Comparison of ENCODE assay signal across 8 cellular contexts in genomic region chr10:89414879-89415821, GRCh38. TPM values are rescaled to one million over a fixed set of nuclear protein-coding genes. Genes with fewer than 3 reads are reported as not detected.
DNase-seq lines count a peak whose midpoint lies in the region; ATAC-seq, FAIRE-seq and TF ChIP-seq lines count a peak whose summit lies in the region.

No MANE protein-coding gene starts in this region.

- H4K20me1 ChIP-seq in keratinocyte (ENCODE audit: control insufficient read depth, extremely low read depth, insufficient read depth, low read length) = no peaks in the 10 kb centered on the region

- dilution Hi-C loops in keratinocyte (cut with MboI; ENCODE audit: extremely low pct_ligation_motif_present, low sequenced_read_pairs) = no loop called here

- peaks cover 24% of the 10 kb centered on the region for H3K79me2 ChIP-seq in keratinocyte (ENCODE audit: control insufficient read depth, insufficient read depth, low read length)

- peak overlapping the region; percentile 96 for H3K27ac Mint-ChIP-seq in central memory CD8-positive, alpha-beta T cell (ENCODE audit: low read depth)

- peaks cover 26% of the 10 kb centered on the region for H3K36me3 Mint-ChIP-seq in central memory CD8-positive, alpha-beta T cell (ENCODE audit: insufficient read depth)

- H3K36me3 ChIP-seq in WERI-Rb-1 (peaks cover 7% of the 10 kb centered on the region), keratinocyte (ENCODE audit: control insufficient read depth in 2 of 2, extremely low read depth in 1 of 2, insufficient read depth in 2 of 2, low read length in 2 of 2) (peaks cover 2 to 4% of the 10 kb centered on the region in 2 experiments)

- H3K4me1 Mint-ChIP-seq in central memory CD8-positive, alpha-beta T cell = peaks cover 49% of the 10 kb centered on the region

- H3K9me3 ChIP-seq in WERI-Rb-1 (ENCODE audit: severe bottlenecking) = no peaks in the 10 kb centered on the region
- H3K9me3 ChIP-seq in keratinocyte (ENCODE audit: control insufficient read depth, low read depth, low read length) = no peaks in the 10 kb centered on the region

- no peak for FAIRE-seq in keratinocyte (lab: Jason Lieb, UNC)

- peak overlapping the region; percentile 92 for H3K4me2 ChIP-seq in keratinocyte (ENCODE audit: control insufficient read depth, extremely low read depth, insufficient read depth, low read depth, low read length)

- DNase-seq in Daoy (ENCODE audit: low read depth) (peak; percentile 34), HT-29 (ENCODE audit: low spot score) (peak; percentile 54), WERI-Rb-1 (peak; percentile 47), keratinocyte (ENCODE audit: low read depth, low spot score) (no peak), cortex of kidney (lab: John Stamatoyannopoulos, UW) (no peak)
- no peak for DNase-seq in central memory CD8-positive, alpha-beta T cell (ENCODE audit: low spot score in 2 of 2)
- DNase-seq in stimulated activated CD4-positive, alpha-beta T cell treated with anti-CD3 and anti-CD28 coated beads, Interleukin-12 subunit alpha, Interleukin-12 subunit beta, amount 100 ng/mL, for 4 hours = peak; percentile 29

- peak overlapping the region; percentile 93 for H2AFZ ChIP-seq in keratinocyte (ENCODE audit: control insufficient read depth, low read length)

- peak; percentile 32 for ATAC-seq in GM21423 (IDR thresholded peaks at IDR 0.05; ENCODE audit: unreplicated experiment)
- peak; percentile 42 for ATAC-seq in central memory CD8-positive, alpha-beta T cell (replicated peaks; ENCODE audit: extremely low read depth, poor library complexity, severe bottlenecking)

- TF ChIP-seq CTCF in WERI-Rb-1 (IDR thresholded peaks at IDR 0.05; ENCODE audit: low read depth, low read length) = no peak
- no peak for TF ChIP-seq CTCF in keratinocyte (optimal IDR thresholded peaks at IDR 0.05 in 1 of 3, IDR thresholded peaks at IDR 0.05 in 1 of 3, conservative IDR thresholded peaks at IDR 0.05 in 1 of 3; ENCODE audit: extremely low read depth in 1 of 3, insufficient read depth in 2 of 3, low read length in 3 of 3)

- H3K27me3 Mint-ChIP-seq in central memory CD8-positive, alpha-beta T cell = no peaks in the 10 kb centered on the region

- no peaks in the 10 kb centered on the region for H3K27me3 ChIP-seq in WERI-Rb-1 (ENCODE audit: insufficient read depth, low read depth, severe bottlenecking)
- H3K27me3 ChIP-seq in keratinocyte (ENCODE audit: control insufficient read depth, extremely low read depth, insufficient read depth, low read length) = no peaks in the 10 kb centered on the region

- H3K4me3 Mint-ChIP-seq in central memory CD8-positive, alpha-beta T cell = peak overlapping the region; percentile 93

- no peaks in the 10 kb centered on the region for H3K9me1 ChIP-seq in keratinocyte (ENCODE audit: control insufficient read depth, extremely low read depth, insufficient read depth, low read length)

- peaks cover 8% of the 10 kb centered on the region for H3K4me1 ChIP-seq in keratinocyte (ENCODE audit: control insufficient read depth, extremely low read depth, insufficient read depth, low read length)

- H3K4me3 ChIP-seq in WERI-Rb-1 (ENCODE audit: low read depth, low read length) (peak overlapping the region; percentile 81), keratinocyte (ENCODE audit: control insufficient read depth in 2 of 3, extremely low read depth in 1 of 3, insufficient read depth in 2 of 3, low read depth in 1 of 3, low read length in 3 of 3) (peak overlapping the region; percentile 63 to 92 (median 83))

- H3K9me3 Mint-ChIP-seq in central memory CD8-positive, alpha-beta T cell = no peaks in the 10 kb centered on the region

- H3K27ac ChIP-seq in WERI-Rb-1 (peak overlapping the region; percentile 57), keratinocyte (ENCODE audit: control insufficient read depth, insufficient read depth, low read length) (peak overlapping the region; percentile 82)

- peak overlapping the region; percentile 79 for H3K9ac ChIP-seq in keratinocyte (ENCODE audit: control insufficient read depth, extremely low read depth, insufficient read depth, low read length)

RNA-seq across cellular contexts. Expression of gene IFIT5, which starts 0.8 kb away (rescaled TPM):
- total RNA-seq in Daoy (2014; rRNA removed; shearing (Covaris generic)) = 12.6 and 15.4 TPM in 2 replicates
- 3.3 and 6.0 TPM in 2 replicates for total RNA-seq in HT-29 (2014; rRNA removed; shearing (Covaris generic))
- polyA plus RNA-seq in keratinocyte = 10.7 to 15.8 TPM (median 14.8 TPM) in 3 replicates
- 1.4 TPM for polyA plus RNA-seq in keratinocyte (2011; ENCODE audit: low read depth)
- polyA plus RNA-seq in keratinocyte (2011; cell fraction: cytosol; rRNA removed) = 5.5 and 12.3 TPM in 2 replicates
- polyA plus RNA-seq in keratinocyte (2011; cell fraction: nucleus; rRNA removed) = 9.8 and 11.4 TPM in 2 replicates
- polyA plus RNA-seq in keratinocyte (2012; ENCODE audit: low replicate concordance) = 2.4 and 14.9 TPM in 2 replicates
- polyA minus RNA-seq in keratinocyte = 3.6 to 14.5 TPM (median 7.4 TPM) in 3 replicates
- 8.8 TPM for polyA minus RNA-seq in keratinocyte (2011; cell fraction: cytosol; rRNA and poly(A)+ RNA removed)
- polyA minus RNA-seq in keratinocyte (2011; cell fraction: nucleus; rRNA and poly(A)+ RNA removed) = 6.5 and 13.2 TPM in 2 replicates

RNA-seq across cellular contexts. Expression of gene IFIT1, which starts 22.7 kb away (rescaled TPM):
- 13.7 and 17.3 TPM in 2 replicates for total RNA-seq in Daoy (2014; rRNA removed; shearing (Covaris generic))
- total RNA-seq in HT-29 (2014; rRNA removed; shearing (Covaris generic)) = 5.3 and 8.3 TPM in 2 replicates
- 96.9 to 140 TPM (median 112 TPM) in 3 replicates for polyA plus RNA-seq in keratinocyte
- 0.51 TPM for polyA plus RNA-seq in keratinocyte (2011; ENCODE audit: low read depth)
- polyA plus RNA-seq in keratinocyte (2011; cell fraction: cytosol; rRNA removed) = 47.7 and 95.1 TPM in 2 replicates
- polyA plus RNA-seq in keratinocyte (2011; cell fraction: nucleus; rRNA removed) = 73.5 and 102 TPM in 2 replicates
- polyA plus RNA-seq in keratinocyte (2012; ENCODE audit: low replicate concordance) = 1.6 and 83.3 TPM in 2 replicates
- 3.9 to 61.5 TPM (median 32.3 TPM) in 3 replicates for polyA minus RNA-seq in keratinocyte
- polyA minus RNA-seq in keratinocyte (2011; cell fraction: cytosol; rRNA and poly(A)+ RNA removed) = 20.1 TPM
- polyA minus RNA-seq in keratinocyte (2011; cell fraction: nucleus; rRNA and poly(A)+ RNA removed) = 25.6 and 37.2 TPM in 2 replicates

RNA-seq across cellular contexts. Expression of gene IFIT1B, which starts 37.3 kb away (rescaled TPM):
- 0.09 TPM in 1 of 2 replicates, not detected in the other for total RNA-seq in Daoy (2014; rRNA removed; shearing (Covaris generic))
- not detected in 2 replicates for total RNA-seq in HT-29 (2014; rRNA removed; shearing (Covaris generic))
- not detected in 3 replicates for polyA plus RNA-seq in keratinocyte
- polyA plus RNA-seq in keratinocyte (2011; ENCODE audit: low read depth) = not detected
- polyA plus RNA-seq in keratinocyte (2011; cell fraction: cytosol; rRNA removed) = not detected in 2 replicates
- not detected in 2 replicates for polyA plus RNA-seq in keratinocyte (2011; cell fraction: nucleus; rRNA removed)
- not detected in 2 replicates for polyA plus RNA-seq in keratinocyte (2012; ENCODE audit: low replicate concordance)
- not detected in 3 replicates for polyA minus RNA-seq in keratinocyte
- polyA minus RNA-seq in keratinocyte (2011; cell fraction: cytosol; rRNA and poly(A)+ RNA removed) = not detected
- not detected in 2 replicates for polyA minus RNA-seq in keratinocyte (2011; cell fraction: nucleus; rRNA and poly(A)+ RNA removed)

Comparison
In these comparisons a context has a peak if more than half of its experiments do, and no peak if none do; other contexts are left out.
1. DNase-seq: peak in Daoy (single experiment), HT-29 (single experiment), WERI-Rb-1 (single experiment) and stimulated activated CD4-positive, alpha-beta T cell treated with anti-CD3 and anti-CD28 coated beads, Interleukin-12 subunit alpha, Interleukin-12 subunit beta, amount 100 ng/mL, for 4 hours (single experiment); none in central memory CD8-positive, alpha-beta T cell (0 of 2), keratinocyte (single experiment) and cortex of kidney (single experiment).